ENCODE assay signal across 6 cellular contexts in genomic region chr19:52896431-52897148, GRCh38. TPM values are rescaled to one million over a fixed set of nuclear protein-coding genes. Genes with fewer than 3 reads are reported as not detected.
DNase-seq lines count a peak whose midpoint lies in the region; TF ChIP-seq lines count a peak whose summit lies in the region.

No MANE protein-coding gene starts in this region.

- no peaks in the 10 kb centered on the region for H3K27me3 ChIP-seq in osteoblast (ENCODE audit: insufficient read depth, low read length)

- no peak for TF ChIP-seq CTCF in osteoblast (IDR thresholded peaks at IDR 0.05; ENCODE audit: extremely low read depth, low read depth, low read length)

- peaks cover 36% of the 10 kb centered on the region for H3K79me2 ChIP-seq in osteoblast (ENCODE audit: insufficient read depth, low read length)

- peak overlapping the region; percentile 95 for H3K4me2 ChIP-seq in osteoblast (ENCODE audit: insufficient read depth, low read length)

- H3K36me3 ChIP-seq in osteoblast (ENCODE audit: insufficient read depth, low read length): peaks cover 9% of the 10 kb centered on the region

- DNase-seq in ELF-1 (ENCODE audit: low read depth, low spot score): peak; percentile 71
- peak; percentile 72 for DNase-seq in LoVo (ENCODE audit: low spot score)
- peak; percentile 53 for DNase-seq in dermis blood vessel endothelial cell
- DNase-seq in osteoblast (ENCODE audit: insufficient read length, low spot score, missing footprints): peak; percentile 61
- no peak for DNase-seq in SKM-1 (lab: John Stamatoyannopoulos, UW; ENCODE audit: unreplicated experiment)
- DNase-seq in NAMALWA (ENCODE audit: low spot score): no peak

- peaks cover 7% of the 10 kb centered on the region for H3K4me1 ChIP-seq in osteoblast (ENCODE audit: insufficient read depth, low read length)

- H3K4me3 ChIP-seq in osteoblast (ENCODE audit: insufficient read depth, low read length): peak overlapping the region; percentile 99

- H3K9me3 ChIP-seq in osteoblast (ENCODE audit: low read depth, low read length): no peaks in the 10 kb centered on the region

- no peaks in the 10 kb centered on the region for H4K20me1 ChIP-seq in osteoblast (ENCODE audit: insufficient read depth, low read length)

- H3K27ac ChIP-seq in osteoblast (ENCODE audit: low read depth, low read length): peak overlapping the region; percentile 95

- peak overlapping the region; percentile 99 for H2AFZ ChIP-seq in osteoblast (ENCODE audit: low read length)

RNA-seq across cellular contexts. Expression of gene ZNF320, which starts 0.8 kb away (rescaled TPM):
- total RNA-seq in dermis blood vessel endothelial cell (9.3 and 16.0 TPM in 2 replicates), osteoblast (10.0 and 11.2 TPM in 2 replicates)

RNA-seq across cellular contexts. Expression of gene ZNF888, which starts 26.6 kb away (rescaled TPM):
- total RNA-seq in dermis blood vessel endothelial cell (6.5 and 7.8 TPM in 2 replicates), osteoblast (4.7 and 5.0 TPM in 2 replicates)

RNA-seq across cellular contexts. Expression of gene ZNF468, which starts 39.2 kb away (rescaled TPM):
- 23.5 and 24.8 TPM in 2 replicates for total RNA-seq in dermis blood vessel endothelial cell
- 23.0 and 23.2 TPM in 2 replicates for total RNA-seq in osteoblast

Comparison
In these comparisons a context has a peak if more than half of its experiments do, and no peak if none do; other contexts are left out.
1. DNase-seq: peak in ELF-1 (single experiment), LoVo (single experiment), dermis blood vessel endothelial cell (single experiment) and osteoblast (single experiment); none in SKM-1 (single experiment) and NAMALWA (single experiment).